1 cellular context compared by ENCODE assay signal in the genomic region with DNA sequence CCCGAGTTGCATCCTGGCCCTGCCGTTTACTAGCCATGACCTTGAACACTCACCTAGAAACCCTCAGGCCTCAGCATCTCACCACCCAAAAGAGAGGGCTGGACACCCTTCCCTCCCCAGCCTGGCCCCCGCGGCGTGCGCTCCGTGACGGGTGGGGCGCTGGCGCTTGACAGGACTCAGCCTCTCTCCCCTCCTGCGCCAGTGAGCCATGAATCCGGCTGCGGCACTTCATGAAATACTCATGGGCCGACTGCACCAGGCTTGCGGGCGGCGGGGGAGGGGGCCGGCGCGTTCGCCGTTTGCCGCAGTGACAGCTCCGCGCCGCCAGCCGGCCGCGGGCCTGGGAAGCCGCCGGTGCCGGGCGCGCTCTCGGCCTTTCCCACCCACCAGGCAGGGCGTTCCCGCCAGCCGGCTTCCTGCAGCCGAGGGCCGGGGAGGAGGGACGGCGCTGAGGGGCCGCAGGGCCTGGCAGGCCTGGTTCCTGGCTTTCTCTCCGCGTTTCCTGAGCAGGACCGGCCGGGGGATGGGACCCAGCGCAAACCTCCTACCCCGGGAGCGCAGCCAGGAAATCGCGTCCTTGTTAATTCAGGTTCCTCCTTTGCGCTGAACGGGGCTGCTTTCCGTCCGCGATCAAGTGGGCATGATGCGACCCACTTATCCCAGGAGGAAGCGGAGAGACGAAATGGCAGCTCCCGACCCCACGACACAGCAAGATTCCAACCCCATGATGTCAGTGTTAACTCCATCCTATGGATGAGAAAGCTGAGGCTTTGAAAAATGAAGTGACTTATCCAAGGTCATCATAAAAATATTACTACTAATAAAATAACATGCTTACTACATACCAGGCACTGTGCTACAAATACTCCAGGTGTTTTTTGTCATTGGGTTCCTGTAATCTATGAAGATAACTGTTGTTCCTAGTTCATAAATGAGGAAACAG.
TF ChIP-seq lines count a peak whose summit lies in the region.

No MANE protein-coding gene starts in this region.

TF ChIP-seq in HepG2, 621 proteins besides CTCF, POLR2A, EP300 and RAD21 (continued from another document and continues in another):
- TF ChIP-seq, protein P1, sequence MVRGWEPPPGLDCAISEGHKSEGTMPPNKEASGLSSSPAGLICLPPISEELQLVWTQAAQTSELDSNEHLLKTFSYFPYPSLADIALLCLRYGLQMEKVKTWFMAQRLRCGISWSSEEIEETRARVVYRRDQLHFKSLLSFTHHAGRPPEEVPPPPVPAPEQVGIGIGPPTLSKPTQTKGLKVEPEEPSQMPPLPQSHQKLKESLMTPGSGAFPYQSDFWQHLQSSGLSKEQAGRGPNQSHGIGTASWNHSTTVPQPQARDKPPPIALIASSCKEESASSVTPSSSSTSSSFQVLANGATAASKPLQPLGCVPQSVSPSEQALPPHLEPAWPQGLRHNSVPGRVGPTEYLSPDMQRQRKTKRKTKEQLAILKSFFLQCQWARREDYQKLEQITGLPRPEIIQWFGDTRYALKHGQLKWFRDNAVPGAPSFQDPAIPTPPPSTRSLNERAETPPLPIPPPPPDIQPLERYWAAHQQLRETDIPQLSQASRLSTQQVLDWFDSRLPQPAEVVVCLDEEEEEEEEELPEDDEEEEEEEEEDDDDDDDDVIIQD (CRISPR knock-in tag; IDR thresholded peaks at IDR 0.05; ENCODE audit: low read depth), result no peak
- TF ChIP-seq ZNF382 (CRISPR knock-in tag; IDR thresholded peaks at IDR 0.05; ENCODE audit: borderline replicate concordance) (no peak), IKZF1 (IDR thresholded peaks at IDR 0.05) (no peak), NR2F1 (CRISPR knock-in tag; IDR thresholded peaks at IDR 0.05) (no peak), PCBP2 (optimal IDR thresholded peaks at IDR 0.05; ENCODE audit: low read depth, low read length, poor library complexity, severe bottlenecking) (no peak), ZNF775 (CRISPR knock-in tag; IDR thresholded peaks at IDR 0.05; ENCODE audit: borderline replicate concordance) (no peak), ZNF552 (CRISPR knock-in tag; IDR thresholded peaks at IDR 0.05; ENCODE audit: borderline replicate concordance) (no peak), ZSCAN22 (CRISPR knock-in tag; IDR thresholded peaks at IDR 0.05) (no peak), MBD4 (IDR thresholded peaks at IDR 0.05; ENCODE audit: borderline replicate concordance, low read length) (no peak), CBX1 (IDR thresholded peaks at IDR 0.05; ENCODE audit: low read depth) (no peak), ZNF564 (CRISPR knock-in tag; IDR thresholded peaks at IDR 0.05) (no peak), ZNF674 (CRISPR knock-in tag; IDR thresholded peaks at IDR 0.05; ENCODE audit: low read depth) (no peak), HNF4A (CRISPR knock-in tag; IDR thresholded peaks at IDR 0.05) (no peak), NONO (IDR thresholded peaks at IDR 0.05) (no peak), NONO (CRISPR knock-in tag; conservative IDR thresholded peaks at IDR 0.05) (peak; percentile 34; the same call in 1 of the 2 replicates), RFX3 (CRISPR knock-in tag; IDR thresholded peaks at IDR 0.05) (no peak), IKZF4 (CRISPR knock-in tag; IDR thresholded peaks at IDR 0.05; ENCODE audit: borderline replicate concordance, low read depth, not compliant biosample characterization) (peak; percentile 64), ZNF530 (CRISPR knock-in tag; IDR thresholded peaks at IDR 0.05; ENCODE audit: low read depth) (no peak), PTBP1 (IDR thresholded peaks at IDR 0.05; ENCODE audit: low read depth, low read length, poor library complexity, severe bottlenecking) (no peak), ZNF33A (CRISPR knock-in tag; IDR thresholded peaks at IDR 0.05; ENCODE audit: borderline replicate concordance) (no peak), ZNF543 (CRISPR knock-in tag; IDR thresholded peaks at IDR 0.05) (no peak), SRSF1 (optimal IDR thresholded peaks at IDR 0.05; ENCODE audit: low read depth, low read length) (peak; percentile 52), KMT2B (CRISPR knock-in tag; IDR thresholded peaks at IDR 0.05) (no peak), SALL2 (CRISPR knock-in tag; IDR thresholded peaks at IDR 0.05) (no peak), ZFP37 (CRISPR knock-in tag; IDR thresholded peaks at IDR 0.05; ENCODE audit: borderline replicate concordance) (no peak), MYC (CRISPR knock-in tag; IDR thresholded peaks at IDR 0.05; ENCODE audit: borderline replicate concordance) (no peak; the same call in 1 of the 2 replicates), ZNF780A (CRISPR knock-in tag; IDR thresholded peaks at IDR 0.05) (no peak), ZNF10 (CRISPR knock-in tag; IDR thresholded peaks at IDR 0.05; ENCODE audit: borderline replicate concordance, low read depth) (no peak), ZKSCAN5 (CRISPR knock-in tag; IDR thresholded peaks at IDR 0.05) (no peak)
- TF ChIP-seq, protein P2, sequence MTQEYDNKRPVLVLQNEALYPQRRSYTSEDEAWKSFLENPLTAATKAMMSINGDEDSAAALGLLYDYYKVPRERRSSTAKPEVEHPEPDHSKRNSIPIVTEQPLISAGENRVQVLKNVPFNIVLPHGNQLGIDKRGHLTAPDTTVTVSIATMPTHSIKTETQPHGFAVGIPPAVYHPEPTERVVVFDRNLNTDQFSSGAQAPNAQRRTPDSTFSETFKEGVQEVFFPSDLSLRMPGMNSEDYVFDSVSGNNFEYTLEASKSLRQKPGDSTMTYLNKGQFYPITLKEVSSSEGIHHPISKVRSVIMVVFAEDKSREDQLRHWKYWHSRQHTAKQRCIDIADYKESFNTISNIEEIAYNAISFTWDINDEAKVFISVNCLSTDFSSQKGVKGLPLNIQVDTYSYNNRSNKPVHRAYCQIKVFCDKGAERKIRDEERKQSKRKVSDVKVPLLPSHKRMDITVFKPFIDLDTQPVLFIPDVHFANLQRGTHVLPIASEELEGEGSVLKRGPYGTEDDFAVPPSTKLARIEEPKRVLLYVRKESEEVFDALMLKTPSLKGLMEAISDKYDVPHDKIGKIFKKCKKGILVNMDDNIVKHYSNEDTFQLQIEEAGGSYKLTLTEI (CRISPR knock-in tag; conservative IDR thresholded peaks at IDR 0.05), result no peak
- TF ChIP-seq, protein P3, sequence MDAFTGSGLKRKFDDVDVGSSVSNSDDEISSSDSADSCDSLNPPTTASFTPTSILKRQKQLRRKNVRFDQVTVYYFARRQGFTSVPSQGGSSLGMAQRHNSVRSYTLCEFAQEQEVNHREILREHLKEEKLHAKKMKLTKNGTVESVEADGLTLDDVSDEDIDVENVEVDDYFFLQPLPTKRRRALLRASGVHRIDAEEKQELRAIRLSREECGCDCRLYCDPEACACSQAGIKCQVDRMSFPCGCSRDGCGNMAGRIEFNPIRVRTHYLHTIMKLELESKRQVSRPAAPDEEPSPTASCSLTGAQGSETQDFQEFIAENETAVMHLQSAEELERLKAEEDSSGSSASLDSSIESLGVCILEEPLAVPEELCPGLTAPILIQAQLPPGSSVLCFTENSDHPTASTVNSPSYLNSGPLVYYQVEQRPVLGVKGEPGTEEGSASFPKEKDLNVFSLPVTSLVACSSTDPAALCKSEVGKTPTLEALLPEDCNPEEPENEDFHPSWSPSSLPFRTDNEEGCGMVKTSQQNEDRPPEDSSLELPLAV (CRISPR knock-in tag; conservative IDR thresholded peaks at IDR 0.05; ENCODE audit: low read depth), result no peak
- TF ChIP-seq, protein P4, sequence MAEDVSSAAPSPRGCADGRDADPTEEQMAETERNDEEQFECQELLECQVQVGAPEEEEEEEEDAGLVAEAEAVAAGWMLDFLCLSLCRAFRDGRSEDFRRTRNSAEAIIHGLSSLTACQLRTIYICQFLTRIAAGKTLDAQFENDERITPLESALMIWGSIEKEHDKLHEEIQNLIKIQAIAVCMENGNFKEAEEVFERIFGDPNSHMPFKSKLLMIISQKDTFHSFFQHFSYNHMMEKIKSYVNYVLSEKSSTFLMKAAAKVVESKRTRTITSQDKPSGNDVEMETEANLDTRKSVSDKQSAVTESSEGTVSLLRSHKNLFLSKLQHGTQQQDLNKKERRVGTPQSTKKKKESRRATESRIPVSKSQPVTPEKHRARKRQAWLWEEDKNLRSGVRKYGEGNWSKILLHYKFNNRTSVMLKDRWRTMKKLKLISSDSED (CRISPR knock-in tag; IDR thresholded peaks at IDR 0.05), result no peak
- TF ChIP-seq, protein P5, sequence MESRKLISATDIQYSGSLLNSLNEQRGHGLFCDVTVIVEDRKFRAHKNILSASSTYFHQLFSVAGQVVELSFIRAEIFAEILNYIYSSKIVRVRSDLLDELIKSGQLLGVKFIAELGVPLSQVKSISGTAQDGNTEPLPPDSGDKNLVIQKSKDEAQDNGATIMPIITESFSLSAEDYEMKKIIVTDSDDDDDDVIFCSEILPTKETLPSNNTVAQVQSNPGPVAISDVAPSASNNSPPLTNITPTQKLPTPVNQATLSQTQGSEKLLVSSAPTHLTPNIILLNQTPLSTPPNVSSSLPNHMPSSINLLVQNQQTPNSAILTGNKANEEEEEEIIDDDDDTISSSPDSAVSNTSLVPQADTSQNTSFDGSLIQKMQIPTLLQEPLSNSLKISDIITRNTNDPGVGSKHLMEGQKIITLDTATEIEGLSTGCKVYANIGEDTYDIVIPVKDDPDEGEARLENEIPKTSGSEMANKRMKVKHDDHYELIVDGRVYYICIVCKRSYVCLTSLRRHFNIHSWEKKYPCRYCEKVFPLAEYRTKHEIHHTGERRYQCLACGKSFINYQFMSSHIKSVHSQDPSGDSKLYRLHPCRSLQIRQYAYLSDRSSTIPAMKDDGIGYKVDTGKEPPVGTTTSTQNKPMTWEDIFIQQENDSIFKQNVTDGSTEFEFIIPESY (CRISPR knock-in tag; IDR thresholded peaks at IDR 0.05), result no peak
- TF ChIP-seq, protein P6, sequence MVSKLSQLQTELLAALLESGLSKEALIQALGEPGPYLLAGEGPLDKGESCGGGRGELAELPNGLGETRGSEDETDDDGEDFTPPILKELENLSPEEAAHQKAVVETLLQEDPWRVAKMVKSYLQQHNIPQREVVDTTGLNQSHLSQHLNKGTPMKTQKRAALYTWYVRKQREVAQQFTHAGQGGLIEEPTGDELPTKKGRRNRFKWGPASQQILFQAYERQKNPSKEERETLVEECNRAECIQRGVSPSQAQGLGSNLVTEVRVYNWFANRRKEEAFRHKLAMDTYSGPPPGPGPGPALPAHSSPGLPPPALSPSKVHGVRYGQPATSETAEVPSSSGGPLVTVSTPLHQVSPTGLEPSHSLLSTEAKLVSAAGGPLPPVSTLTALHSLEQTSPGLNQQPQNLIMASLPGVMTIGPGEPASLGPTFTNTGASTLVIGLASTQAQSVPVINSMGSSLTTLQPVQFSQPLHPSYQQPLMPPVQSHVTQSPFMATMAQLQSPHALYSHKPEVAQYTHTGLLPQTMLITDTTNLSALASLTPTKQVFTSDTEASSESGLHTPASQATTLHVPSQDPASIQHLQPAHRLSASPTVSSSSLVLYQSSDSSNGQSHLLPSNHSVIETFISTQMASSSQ (IDR thresholded peaks at IDR 0.05; ENCODE audit: low read depth), result no peak
- TF ChIP-seq, protein P6 (CRISPR knock-in tag; IDR thresholded peaks at IDR 0.05; ENCODE audit: borderline replicate concordance), result no peak
- TF ChIP-seq, protein P7, sequence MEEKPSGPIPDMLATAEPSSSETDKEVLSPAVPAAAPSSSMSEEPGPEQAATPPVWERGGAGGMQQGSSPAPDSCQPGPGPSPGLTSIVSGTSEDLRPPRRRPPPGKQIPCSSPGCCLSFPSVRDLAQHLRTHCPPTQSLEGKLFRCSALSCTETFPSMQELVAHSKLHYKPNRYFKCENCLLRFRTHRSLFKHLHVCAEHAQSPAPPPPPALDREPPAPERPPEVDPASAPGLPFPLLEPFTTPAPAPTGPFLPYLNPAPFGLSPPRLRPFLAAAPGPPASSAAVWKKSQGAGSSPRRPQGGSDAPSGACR (CRISPR knock-in tag; IDR thresholded peaks at IDR 0.05), result no peak
- TF ChIP-seq, protein P8, sequence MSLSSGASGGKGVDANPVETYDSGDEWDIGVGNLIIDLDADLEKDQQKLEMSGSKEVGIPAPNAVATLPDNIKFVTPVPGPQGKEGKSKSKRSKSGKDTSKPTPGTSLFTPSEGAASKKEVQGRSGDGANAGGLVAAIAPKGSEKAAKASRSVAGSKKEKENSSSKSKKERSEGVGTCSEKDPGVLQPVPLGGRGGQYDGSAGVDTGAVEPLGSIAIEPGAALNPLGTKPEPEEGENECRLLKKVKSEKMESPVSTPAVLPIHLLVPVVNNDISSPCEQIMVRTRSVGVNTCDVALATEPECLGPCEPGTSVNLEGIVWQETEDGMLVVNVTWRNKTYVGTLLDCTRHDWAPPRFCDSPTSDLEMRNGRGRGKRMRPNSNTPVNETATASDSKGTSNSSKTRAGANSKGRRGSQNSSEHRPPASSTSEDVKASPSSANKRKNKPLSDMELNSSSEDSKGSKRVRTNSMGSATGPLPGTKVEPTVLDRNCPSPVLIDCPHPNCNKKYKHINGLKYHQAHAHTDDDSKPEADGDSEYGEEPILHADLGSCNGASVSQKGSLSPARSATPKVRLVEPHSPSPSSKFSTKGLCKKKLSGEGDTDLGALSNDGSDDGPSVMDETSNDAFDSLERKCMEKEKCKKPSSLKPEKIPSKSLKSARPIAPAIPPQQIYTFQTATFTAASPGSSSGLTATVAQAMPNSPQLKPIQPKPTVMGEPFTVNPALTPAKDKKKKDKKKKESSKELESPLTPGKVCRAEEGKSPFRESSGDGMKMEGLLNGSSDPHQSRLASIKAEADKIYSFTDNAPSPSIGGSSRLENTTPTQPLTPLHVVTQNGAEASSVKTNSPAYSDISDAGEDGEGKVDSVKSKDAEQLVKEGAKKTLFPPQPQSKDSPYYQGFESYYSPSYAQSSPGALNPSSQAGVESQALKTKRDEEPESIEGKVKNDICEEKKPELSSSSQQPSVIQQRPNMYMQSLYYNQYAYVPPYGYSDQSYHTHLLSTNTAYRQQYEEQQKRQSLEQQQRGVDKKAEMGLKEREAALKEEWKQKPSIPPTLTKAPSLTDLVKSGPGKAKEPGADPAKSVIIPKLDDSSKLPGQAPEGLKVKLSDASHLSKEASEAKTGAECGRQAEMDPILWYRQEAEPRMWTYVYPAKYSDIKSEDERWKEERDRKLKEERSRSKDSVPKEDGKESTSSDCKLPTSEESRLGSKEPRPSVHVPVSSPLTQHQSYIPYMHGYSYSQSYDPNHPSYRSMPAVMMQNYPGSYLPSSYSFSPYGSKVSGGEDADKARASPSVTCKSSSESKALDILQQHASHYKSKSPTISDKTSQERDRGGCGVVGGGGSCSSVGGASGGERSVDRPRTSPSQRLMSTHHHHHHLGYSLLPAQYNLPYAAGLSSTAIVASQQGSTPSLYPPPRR (CRISPR knock-in tag; IDR thresholded peaks at IDR 0.05; ENCODE audit: borderline replicate concordance), result no peak
- TF ChIP-seq, protein P9, sequence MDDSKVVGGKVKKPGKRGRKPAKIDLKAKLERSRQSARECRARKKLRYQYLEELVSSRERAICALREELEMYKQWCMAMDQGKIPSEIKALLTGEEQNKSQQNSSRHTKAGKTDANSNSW (CRISPR knock-in tag; IDR thresholded peaks at IDR 0.05; ENCODE audit: borderline replicate concordance), result no peak
